Comparison of ENCODE assay signal across 8 cellular contexts in genomic region chr1:2314803-2315710, GRCh38.
DNase-seq lines count a peak whose midpoint lies in the region; ATAC-seq and TF ChIP-seq lines count a peak whose summit lies in the region.

No MANE protein-coding gene starts in this region.

- H3K4me3 Mint-ChIP-seq in nephron progenitor cell (peak overlapping the region; percentile 23), type B pancreatic cell (peak overlapping the region; percentile 54)

- DNase-seq in NCI-H2171 (lab: John Stamatoyannopoulos, UW), result peak; percentile 56
- peak; percentile 60 for DNase-seq in activated T-cell treated with anti-CD3 and anti-CD28 coated beads for 1 hour (ENCODE audit: low read depth)
- DNase-seq in nephron progenitor cell, result peak; percentile 77
- DNase-seq in type B pancreatic cell (ENCODE audit: extremely low spot score, unreplicated experiment), result no peak
- no peak for DNase-seq in cortex of kidney (lab: John Stamatoyannopoulos, UW)
- no peak for DNase-seq in inferior parietal cortex (ENCODE audit: extremely low spot score)

- peaks cover 4% of the 10 kb centered on the region for H3K27me3 Mint-ChIP-seq in nephron progenitor cell (ENCODE audit: low read depth, poor library complexity)
- H3K27me3 Mint-ChIP-seq in type B pancreatic cell, result no peaks in the 10 kb centered on the region

- H3K9me3 Mint-ChIP-seq in nephron progenitor cell (no peaks in the 10 kb centered on the region), type B pancreatic cell (no peaks in the 10 kb centered on the region)

- H3K36me3 Mint-ChIP-seq in nephron progenitor cell (ENCODE audit: low read depth) (no peaks in the 10 kb centered on the region), type B pancreatic cell (no peaks in the 10 kb centered on the region)

- ATAC-seq in esophagus mucosa, result peak; percentile 9

- H3K27ac Mint-ChIP-seq in nephron progenitor cell (peak overlapping the region; percentile 79), type B pancreatic cell (no peak overlapping the region)

- peaks cover 32% of the 10 kb centered on the region for H3K4me1 Mint-ChIP-seq in nephron progenitor cell
- H3K4me1 Mint-ChIP-seq in type B pancreatic cell (ENCODE audit: unreplicated experiment), result no peaks in the 10 kb centered on the region

- TF ChIP-seq CTCF in GM12872 (IDR thresholded peaks at IDR 0.05; ENCODE audit: insufficient read depth, low read depth, low read length) (peak; percentile 78; the same call in 2 of the 3 replicates), nephron progenitor cell (IDR thresholded peaks at IDR 0.05) (peak; percentile 93), type B pancreatic cell (conservative IDR thresholded peaks at IDR 0.05) (peak; percentile 99)

Comparison
In these comparisons a context has a peak if more than half of its experiments do, and no peak if none do; other contexts are left out.
1. DNase-seq: peak in NCI-H2171 (single experiment), activated T-cell treated with anti-CD3 and anti-CD28 coated beads for 1 hour (single experiment) and nephron progenitor cell (single experiment); none in type B pancreatic cell (single experiment), cortex of kidney (single experiment) and inferior parietal cortex (single experiment).
2. Peak in every context shown above with its lines, with median percentiles within 50 percentile points of each other: CTCF ChIP-seq.